Comparison of ENCODE assay signal across 11 cellular contexts in the genomic region with DNA sequence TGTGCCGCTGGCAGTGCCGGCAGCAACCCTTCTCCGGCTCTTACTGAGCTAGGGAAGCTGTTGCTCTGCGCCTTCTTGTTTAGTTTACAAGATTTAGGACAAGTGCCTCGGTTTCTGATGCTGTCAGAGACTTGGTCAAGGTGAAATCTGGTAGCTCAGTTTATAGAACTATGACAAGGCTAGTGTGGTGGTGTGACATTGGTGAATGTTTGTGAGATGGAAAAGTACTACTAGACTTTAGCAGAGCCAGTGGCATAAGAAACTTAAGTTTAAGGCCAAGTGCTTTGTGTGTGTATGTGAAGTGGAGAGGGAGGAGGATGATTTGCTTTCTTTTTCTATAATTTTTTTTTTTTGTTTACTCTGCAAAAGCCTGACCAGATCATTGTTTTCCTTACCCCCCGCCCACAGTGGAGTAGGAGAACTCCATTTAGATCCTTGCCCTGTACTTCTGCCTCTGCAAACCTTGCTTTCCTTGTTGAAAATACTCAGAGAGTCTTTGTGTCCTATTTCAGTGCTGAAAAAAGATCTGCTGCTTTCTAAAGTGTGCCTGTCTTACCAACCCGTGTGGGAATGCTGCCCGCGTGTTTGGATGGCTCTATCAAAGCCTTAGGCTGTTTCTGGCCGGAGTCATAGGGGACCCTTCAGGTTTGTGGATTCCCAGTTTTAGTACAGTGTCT.
A peak's percentile ranks its signal among the peaks of the same experiment; 100 is the strongest.
DNase-seq lines count a peak whose midpoint lies in the region; ATAC-seq, FAIRE-seq and TF ChIP-seq lines count a peak whose summit lies in the region.
"Had no signal": no experiment of that assay in that cellular context is flagged by ENCODE, and none has a peak within 500 bp of the region (broad histone marks: within the 10 kb centered on the region; RNA-seq: fewer than 3 reads in every experiment).

No MANE protein-coding gene starts in this region.

- H3K9me3 ChIP-seq in HEK293 (ENCODE audit: control insufficient read depth, insufficient read depth, low read depth, low read length) (no peaks in the 10 kb centered on the region), astrocyte (ENCODE audit: insufficient read depth, low read depth, low read length) (no peaks in the 10 kb centered on the region), gastrocnemius medialis (no peaks in the 10 kb centered on the region)
- no peaks in the 10 kb centered on the region for H3K9me3 ChIP-seq in effector memory CD4-positive, alpha-beta T cell (ENCODE audit: control insufficient read depth, low read length)

- H3K4me2 ChIP-seq in astrocyte (ENCODE audit: low read length): peak overlapping the region; percentile 51

- no peaks in the 10 kb centered on the region for H3K9me3 Mint-ChIP-seq in astrocyte (ENCODE audit: unreplicated experiment)
- no peaks in the 10 kb centered on the region for H3K9me3 Mint-ChIP-seq in immature natural killer cell

- intact Hi-C loops in gastrocnemius medialis (cut with DNase I; ENCODE audit: low total_unique reads): no loop called here

- H3K4me3 Mint-ChIP-seq in astrocyte (ENCODE audit: unreplicated experiment) (no peak overlapping the region), immature natural killer cell (peak overlapping the region in 1 of 5 donors; percentile 4)

- no peak overlapping the region for H2AFZ ChIP-seq in astrocyte (ENCODE audit: low read depth, low read length)

- H3K4me1 ChIP-seq in HEK293 (ENCODE audit: control insufficient read depth, insufficient read depth, low read length) (peaks cover 45% of the 10 kb centered on the region), astrocyte (ENCODE audit: insufficient read depth, low read length) (peaks cover 51% of the 10 kb centered on the region), gastrocnemius medialis (peaks cover 58 to 60% of the 10 kb centered on the region in 2 donors)
- no peaks in the 10 kb centered on the region for H3K4me1 ChIP-seq in effector memory CD4-positive, alpha-beta T cell (ENCODE audit: control insufficient read depth, insufficient read depth, low read length, poor library complexity, severe bottlenecking)

- POLR2A ChIA-PET in HEK293 (lab: Yijun Ruan, JAX): interaction anchor here (0.5 kb wide), 1 partner anchor 40 kb away, joined by 4 read pairs; no protein-coding TSS in a partner anchor

- H3K36me3 ChIP-seq in HEK293 (ENCODE audit: control insufficient read depth in 2 of 2, insufficient read depth in 1 of 2, low read length in 2 of 2): no peaks in the 10 kb centered on the region
- H3K36me3 ChIP-seq in astrocyte (ENCODE audit: insufficient read depth, low read length): peaks cover 14% of the 10 kb centered on the region
- no peaks in the 10 kb centered on the region for H3K36me3 ChIP-seq in gastrocnemius medialis
- H3K36me3 ChIP-seq in effector memory CD4-positive, alpha-beta T cell (ENCODE audit: control insufficient read depth, insufficient read depth, low read length): no peaks in the 10 kb centered on the region

- H3K9ac ChIP-seq in astrocyte (ENCODE audit: low read length): peak overlapping the region; percentile 26

- no peak for FAIRE-seq in astrocyte (lab: Jason Lieb, UNC)

- peaks cover 96% of the 10 kb centered on the region for H4K20me1 ChIP-seq in astrocyte (ENCODE audit: insufficient read depth, low read length)

- no peak for TF ChIP-seq POLR2A in gastrocnemius medialis (IDR thresholded peaks at IDR 0.05)

- peak; percentile 40 to 55 for ATAC-seq in gastrocnemius medialis
- ATAC-seq in GM18511 (IDR thresholded peaks at IDR 0.05; ENCODE audit: unreplicated experiment): no peak
- ATAC-seq: foreskin keratinocyte had no signal

- H3K27ac Mint-ChIP-seq in astrocyte (ENCODE audit: unreplicated experiment): peak overlapping the region; percentile 13
- H3K27ac Mint-ChIP-seq in immature natural killer cell: peak overlapping the region; percentile 13 to 77 (median 38)

- H3K4me3 ChIP-seq in HEK293 (ENCODE audit: low read depth, low read length): no peak overlapping the region
- no peak overlapping the region for H3K4me3 ChIP-seq in astrocyte (ENCODE audit: insufficient read depth, low read depth, low read length)
- H3K4me3 ChIP-seq in gastrocnemius medialis: no peak overlapping the region
- no peak overlapping the region for H3K4me3 ChIP-seq in effector memory CD4-positive, alpha-beta T cell (ENCODE audit: insufficient read depth, low read depth, low read length, poor library complexity, severe bottlenecking)

- CTCF ChIA-PET in HEK293 (lab: Yijun Ruan, JAX): interaction anchor here (0.7 kb wide), 1 partner anchor 58 kb away, joined by 7 read pairs; no protein-coding TSS in a partner anchor

- TF ChIP-seq CTCF in HEK293 (tag by site-specific recombination; IDR thresholded peaks at IDR 0.05) (no peak), astrocyte (IDR thresholded peaks at IDR 0.05; ENCODE audit: insufficient read depth, low read depth, low read length) (no peak), gastrocnemius medialis (IDR thresholded peaks at IDR 0.05 in 4 of 5, conservative IDR thresholded peaks at IDR 0.05 in 1 of 5) (no peak)

- H3K4me1 Mint-ChIP-seq in astrocyte (ENCODE audit: low read depth, unreplicated experiment) (peaks cover 89% of the 10 kb centered on the region), immature natural killer cell (peaks cover 45 to 68% of the 10 kb centered on the region in 2 donors)

- DNase-seq in astrocyte (ENCODE audit: low read depth) (no peak), immature natural killer cell (no peak), gastrocnemius medialis (no peak), NCI-H1092 treated with DMSO at 0.1 percent for 48 hours (lab: John Stamatoyannopoulos, UW) (no peak), NCI-H187 treated with DMSO at 0.1 percent for 48 hours (lab: John Stamatoyannopoulos, UW) (no peak)
- no peak for DNase-seq in effector memory CD4-positive, alpha-beta T cell
- DNase-seq: CD8-positive, alpha-beta memory T cell; foreskin keratinocyte; stimulated activated CD4-positive, alpha-beta T cell treated with anti-CD3 and anti-CD28 coated beads, Interleukin-15, amount 100 ng/mL, for 24 hours had no signal

- in situ Hi-C loops in gastrocnemius medialis (cut with MboI; ENCODE audit: low sequenced_read_pairs in 4 of 4): no loop called here

- H3K27me3 ChIP-seq in astrocyte (ENCODE audit: insufficient read depth, low read length): no peaks in the 10 kb centered on the region
- H3K27me3 ChIP-seq in gastrocnemius medialis: no peaks in the 10 kb centered on the region
- no peaks in the 10 kb centered on the region for H3K27me3 ChIP-seq in effector memory CD4-positive, alpha-beta T cell (replicated peaks; ENCODE audit: control insufficient read depth, insufficient read depth, low read length, poor library complexity, severe bottlenecking)
- H3K27me3 ChIP-seq: foreskin keratinocyte had no signal

- peaks cover 9% of the 10 kb centered on the region for H3K36me3 Mint-ChIP-seq in astrocyte (ENCODE audit: low read depth, unreplicated experiment)
- H3K36me3 Mint-ChIP-seq in immature natural killer cell: no peaks in the 10 kb centered on the region
- H3K36me3 Mint-ChIP-seq: CD8-positive, alpha-beta memory T cell had no signal

- H3K27ac ChIP-seq in HEK293 (ENCODE audit: extremely low read depth, low read depth, low read length) (peak overlapping the region; percentile 28; the same call in 1 of the 2 replicates), astrocyte (ENCODE audit: low read depth, low read length) (peak overlapping the region; percentile 46), gastrocnemius medialis (peak overlapping the region in 3 of 4 donors; percentile 2 to 47 (median 37))
- no peak overlapping the region for H3K27ac ChIP-seq in effector memory CD4-positive, alpha-beta T cell (ENCODE audit: insufficient read depth, low read length, poor library complexity, severe bottlenecking)
- H3K27ac ChIP-seq: foreskin keratinocyte had no signal

- H3K27me3 Mint-ChIP-seq in astrocyte (ENCODE audit: low read depth, unreplicated experiment) (no peaks in the 10 kb centered on the region), immature natural killer cell (ENCODE audit: low read depth in 3 of 3) (peaks cover 0 to 4% (median 2%) of the 10 kb centered on the region in 3 donors)

- peaks cover 100% of the 10 kb centered on the region for H3K79me2 ChIP-seq in astrocyte (ENCODE audit: insufficient read depth, low read length)

TF ChIP-seq in HEK293, 187 proteins besides CTCF, POLR2A, EP300 and RAD21 (continues in another document):
- TF ChIP-seq ZNF521 (tag by site-specific recombination; IDR thresholded peaks at IDR 0.05) (no peak), ZFHX2 (tag by site-specific recombination; conservative IDR thresholded peaks at IDR 0.05) (peak; percentile 68), ZNF660 (tag by site-specific recombination; IDR thresholded peaks at IDR 0.05) (no peak), ZNF791 (tag by site-specific recombination; IDR thresholded peaks at IDR 0.05) (no peak), ZNF280D (tag by site-specific recombination; IDR thresholded peaks at IDR 0.05) (no peak), GLI2 (tag by site-specific recombination; IDR thresholded peaks at IDR 0.05; ENCODE audit: borderline replicate concordance, low read depth) (no peak)
